Comparison of ENCODE assay signal across 10 cellular contexts in the genomic region with DNA sequence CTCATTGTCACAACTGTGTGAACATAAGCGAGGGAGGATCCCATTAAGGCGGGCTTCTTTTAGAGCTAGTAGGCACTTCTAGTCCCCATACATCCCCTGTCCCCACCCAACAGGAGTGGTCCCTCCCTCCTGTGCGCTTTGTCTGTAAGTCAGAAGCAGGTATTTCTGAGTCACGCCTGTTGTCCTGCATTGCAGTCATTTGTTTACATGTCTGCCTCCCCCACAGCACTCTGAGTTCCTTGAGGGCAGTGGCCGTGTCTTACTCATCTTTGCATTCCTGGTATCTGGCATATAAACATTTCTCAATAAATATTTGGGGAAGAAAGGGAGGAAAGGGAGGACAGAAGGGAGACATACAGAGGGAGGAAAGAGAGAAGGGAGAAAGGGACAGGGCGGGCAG. TPM values are rescaled to one million over a fixed set of nuclear protein-coding genes. Genes with fewer than 3 reads are reported as not detected.
A peak's percentile ranks its signal among the peaks of the same experiment; 100 is the strongest.
DNase-seq lines count a peak whose midpoint lies in the region; TF ChIP-seq lines count a peak whose summit lies in the region.
"Had no signal": no experiment of that assay in that cellular context is flagged by ENCODE, and none has a peak within 500 bp of the region (broad histone marks: within the 10 kb centered on the region; RNA-seq: fewer than 3 reads in every experiment).

No MANE protein-coding gene starts in this region.

- peak overlapping the region; percentile 75 for H3K27ac ChIP-seq in angular gyrus (ENCODE audit: low read depth, low read length)
- H3K27ac ChIP-seq in neural progenitor cell, result no peak overlapping the region

- H3K9ac ChIP-seq in neural progenitor cell, result no peak overlapping the region

- H2AFZ ChIP-seq in neural progenitor cell (replicated peaks), result no peak overlapping the region

- H3F3A ChIP-seq in neural progenitor cell (ENCODE audit: low read depth), result peaks cover 19% of the 10 kb centered on the region

- H3K36me3 Mint-ChIP-seq in type B pancreatic cell (no peaks in the 10 kb centered on the region), neural progenitor cell (peaks cover 9% of the 10 kb centered on the region)

- TF ChIP-seq CTCF in type B pancreatic cell (conservative IDR thresholded peaks at IDR 0.05) (no peak), neural progenitor cell (IDR thresholded peaks at IDR 0.05) (no peak)

- H3K4me3 Mint-ChIP-seq in type B pancreatic cell (peak overlapping the region; percentile 72), neural progenitor cell (no peak overlapping the region)
- H3K4me3 Mint-ChIP-seq: dendritic cell treated with granulocyte-macrophage colony-stimulating factor and Interleukin-4, amounts not matched to agents 40 ng/mL and 50 ng/mL, for 4 days; stimulated activated naive CD8-positive, alpha-beta T cell treated with anti-CD3 and anti-CD28 coated beads, Interleukin-15, Interleukin-2, amounts not matched to agents 100 ng/mL and 50 ng/mL, for 24 hours had no signal

- H3K27ac Mint-ChIP-seq in type B pancreatic cell, result peak overlapping the region; percentile 97
- H3K27ac Mint-ChIP-seq in neural progenitor cell, result no peak overlapping the region
- H3K27ac Mint-ChIP-seq: dendritic cell treated with granulocyte-macrophage colony-stimulating factor and Interleukin-4, amounts not matched to agents 40 ng/mL and 50 ng/mL, for 4 days; stimulated activated naive CD8-positive, alpha-beta T cell treated with anti-CD3 and anti-CD28 coated beads, Interleukin-15, Interleukin-2, amounts not matched to agents 100 ng/mL and 50 ng/mL, for 24 hours had no signal

- no peak overlapping the region for H3K4me2 ChIP-seq in neural progenitor cell

- H4K20me1 ChIP-seq in neural progenitor cell (ENCODE audit: low read depth), result no peaks in the 10 kb centered on the region

- DNase-seq in HK-2 (ENCODE audit: unreplicated experiment) (peak; percentile 41), hepatic stellate cell (ENCODE audit: low spot score) (peak; percentile 69), type B pancreatic cell (ENCODE audit: extremely low spot score, unreplicated experiment) (no peak), KG1 (lab: John Stamatoyannopoulos, UW) (no peak), neural progenitor cell (ENCODE audit: low spot score) (no peak)
- no peak for DNase-seq in stimulated activated naive CD4-positive, alpha-beta T cell (lab: John Stamatoyannopoulos, UW)
- DNase-seq: activated CD8-positive, alpha-beta memory T cell treated with anti-CD3 and anti-CD28 coated beads, Interleukin-2, amount 50 U/mL, for 48 hours had no signal

- H3K4me3 ChIP-seq in neural progenitor cell, result no peak overlapping the region

- no peaks in the 10 kb centered on the region for H3K36me3 ChIP-seq in neural progenitor cell

- H3K27me3 Mint-ChIP-seq in type B pancreatic cell (no peaks in the 10 kb centered on the region), neural progenitor cell (ENCODE audit: insufficient read depth, low read depth) (peaks cover 4% of the 10 kb centered on the region)
- H3K27me3 Mint-ChIP-seq: stimulated activated naive CD8-positive, alpha-beta T cell treated with anti-CD3 and anti-CD28 coated beads, Interleukin-15, Interleukin-2, amounts not matched to agents 100 ng/mL and 50 ng/mL, for 24 hours had no signal

- no peaks in the 10 kb centered on the region for H3K27me3 ChIP-seq in neural progenitor cell

- no peaks in the 10 kb centered on the region for H3K79me2 ChIP-seq in neural progenitor cell (ENCODE audit: low read depth)

- no peaks in the 10 kb centered on the region for H3K9me3 ChIP-seq in neural progenitor cell (ENCODE audit: low read depth)

- no peaks in the 10 kb centered on the region for H3K9me3 Mint-ChIP-seq in type B pancreatic cell
- no peaks in the 10 kb centered on the region for H3K9me3 Mint-ChIP-seq in neural progenitor cell
- H3K9me3 Mint-ChIP-seq: dendritic cell treated with granulocyte-macrophage colony-stimulating factor and Interleukin-4, amounts not matched to agents 40 ng/mL and 50 ng/mL, for 4 days; stimulated activated naive CD8-positive, alpha-beta T cell treated with anti-CD3 and anti-CD28 coated beads, Interleukin-15, Interleukin-2, amounts not matched to agents 100 ng/mL and 50 ng/mL, for 24 hours had no signal

- peaks cover 19% of the 10 kb centered on the region for H3K4me1 ChIP-seq in neural progenitor cell

- H3K4me1 Mint-ChIP-seq in type B pancreatic cell (ENCODE audit: unreplicated experiment) (peaks cover 69% of the 10 kb centered on the region), neural progenitor cell (peaks cover 41% of the 10 kb centered on the region)

RNA-seq across cellular contexts. Expression of gene PLEKHA6, which starts 40.3 kb away (rescaled TPM):
- total RNA-seq in type B pancreatic cell (ENCODE audit: low replicate concordance), result 37.8 and 63.1 TPM in 2 replicates
- total RNA-seq in neural progenitor cell (ENCODE audit: low replicate concordance), result 0.58 and 1.5 TPM in 2 replicates

Comparison
In these comparisons a context has a peak if more than half of its experiments do, and no peak if none do; other contexts are left out.
1. DNase-seq: peak in HK-2 (single experiment) and hepatic stellate cell (single experiment); none in type B pancreatic cell (single experiment), KG1 (single experiment), stimulated activated naive CD4-positive, alpha-beta T cell (0 of 6) and neural progenitor cell (single experiment).
2. RNA of gene PLEKHA6, which starts 40.3 kb away (total RNA-seq): 37.8 to 63.1 TPM in type B pancreatic cell; 0.58 to 1.5 TPM in neural progenitor cell; every median in the first group is over 10 times any median in the second.